ENCODE assay signal across 13 cellular contexts in genomic region chr4:182207806-182208483, GRCh38. TPM values are rescaled to one million over a fixed set of nuclear protein-coding genes. Genes with fewer than 3 reads are reported as not detected.
A peak's percentile ranks its signal among the peaks of the same experiment; 100 is the strongest.
DNase-seq lines count a peak whose midpoint lies in the region; ATAC-seq and TF ChIP-seq lines count a peak whose summit lies in the region.
"Had no signal": no experiment of that assay in that cellular context is flagged by ENCODE, and none has a peak within 500 bp of the region (broad histone marks: within the 10 kb centered on the region; RNA-seq: fewer than 3 reads in every experiment).

No MANE protein-coding gene starts in this region.

- H4K20me1 ChIP-seq in GM23338 (replicated peaks; ENCODE audit: insufficient read depth), result no peaks in the 10 kb centered on the region

- H3K9me3 Mint-ChIP-seq in GM23338, result no peaks in the 10 kb centered on the region; the same call in 2 of the 3 replicates

- H3K36me3 ChIP-seq in GM23338 (ENCODE audit: insufficient read depth) (no peaks in the 10 kb centered on the region), vagina (no peaks in the 10 kb centered on the region), aorta (ENCODE audit: control insufficient read depth in 1 of 2, insufficient read depth in 2 of 2, low read length in 1 of 2) (no peaks in the 10 kb centered on the region)
- H3K36me3 ChIP-seq: stomach had no signal

- no peaks in the 10 kb centered on the region for H3K9me2 ChIP-seq in GM23338 (ENCODE audit: insufficient read depth)

- no peaks in the 10 kb centered on the region for H3K9me3 ChIP-seq in vagina
- no peaks in the 10 kb centered on the region for H3K9me3 ChIP-seq in aorta (ENCODE audit: control insufficient read depth, low read length)
- H3K9me3 ChIP-seq: stomach had no signal

- ATAC-seq in GM23338 (no peak), HG03097 (IDR thresholded peaks at IDR 0.05; ENCODE audit: low FRiP score, unreplicated experiment) (no peak), GM21528 (IDR thresholded peaks at IDR 0.05; ENCODE audit: low FRiP score, unreplicated experiment) (no peak), aorta (ENCODE audit: low FRiP score) (no peak)

- peaks cover 64% of the 10 kb centered on the region for H3K4me1 Mint-ChIP-seq in GM23338

- H3K27me3 ChIP-seq in GM23338 (ENCODE audit: insufficient read depth) (no peaks in the 10 kb centered on the region), vagina (no peaks in the 10 kb centered on the region), aorta (ENCODE audit: control insufficient read depth in 1 of 2, insufficient read depth in 2 of 2, low read length in 1 of 2) (no peaks in the 10 kb centered on the region)
- H3K27me3 ChIP-seq: stomach had no signal

- WGBS in aorta, 2 donors, result 8% methylated on average over 3 of the region's 3 CpGs

- peak overlapping the region; percentile 34 for H3K4me2 ChIP-seq in GM23338

- no peak overlapping the region for H3K27ac Mint-ChIP-seq in GM23338

- H3K27me3 Mint-ChIP-seq in GM23338 (ENCODE audit: insufficient read depth, low read depth, poor library complexity), result peaks cover 14% of the 10 kb centered on the region

- TF ChIP-seq CTCF in GM23338 (conservative IDR thresholded peaks at IDR 0.05; ENCODE audit: low read depth in 2 of 2), result no peak
- TF ChIP-seq CTCF in fibroblast of the aortic adventitia (IDR thresholded peaks at IDR 0.05; ENCODE audit: insufficient read depth, low read length), result no peak
- no peak for TF ChIP-seq CTCF in vagina (IDR thresholded peaks at IDR 0.05)

- H2AFZ ChIP-seq in GM23338, result no peak overlapping the region

- DNase-seq in GM23338 (ENCODE audit: low spot score) (peak; percentile 41), SK-MEL-5 (ENCODE audit: low read depth, low spot score) (peak; percentile 33), fibroblast of the aortic adventitia (ENCODE audit: low read depth) (peak; percentile 84), skeletal muscle cell (ENCODE audit: low read depth) (peak; percentile 83), vagina (ENCODE audit: extremely low spot score in 2 of 2) (no peak), aorta (no peak)
- DNase-seq: activated T-cell treated with anti-CD3 and anti-CD28 coated beads, Interleukin-2, amount 50 U/mL, for 1 hour; islet precursor cell; NCI-H2107; stimulated activated CD4-positive, alpha-beta T cell treated with anti-CD3 and anti-CD28 coated beads, Interleukin-15, amount 100 ng/mL, for 24 hours; stomach had no signal

- no peaks in the 10 kb centered on the region for H3K36me3 Mint-ChIP-seq in GM23338 (ENCODE audit: low read depth)

- H3K4me1 ChIP-seq in GM23338 (ENCODE audit: insufficient read depth) (peaks cover 45% of the 10 kb centered on the region), vagina (peaks cover 10% of the 10 kb centered on the region), aorta (ENCODE audit: control insufficient read depth in 1 of 2, insufficient read depth in 2 of 2, low read length in 2 of 2) (no peaks in the 10 kb centered on the region)

- in situ Hi-C loops in SK-MEL-5 (cut with HindIII; ENCODE audit: low pct_unique_long_range_greater_than_20kb, low sequenced_read_pairs), result no loop called here

- no peak overlapping the region for H3K4me3 Mint-ChIP-seq in GM23338

- H3K27ac ChIP-seq in GM23338 (ENCODE audit: low read depth), result peak overlapping the region; percentile 18
- no peak overlapping the region for H3K27ac ChIP-seq in vagina
- H3K27ac ChIP-seq in aorta (ENCODE audit: low read depth in 1 of 2, low read length in 2 of 2), result no peak overlapping the region
- H3K27ac ChIP-seq: stomach had no signal

- H3K4me3 ChIP-seq in GM23338 (no peak overlapping the region), fibroblast of the aortic adventitia (ENCODE audit: low read depth, low read length) (no peak overlapping the region), skeletal muscle cell (ENCODE audit: low read depth, low read length) (no peak overlapping the region), vagina (no peak overlapping the region), aorta (ENCODE audit: low read length in 2 of 2) (no peak overlapping the region)
- H3K4me3 ChIP-seq: stomach had no signal

- H3F3A ChIP-seq in GM23338 (replicated peaks; ENCODE audit: low read depth), result no peaks in the 10 kb centered on the region

- no peaks in the 10 kb centered on the region for H3K79me2 ChIP-seq in GM23338 (replicated peaks; ENCODE audit: insufficient read depth)

- intact Hi-C loops in vagina (cut with DNase I), result no loop called here
- intact Hi-C loops in aorta (cut with DNase I), result no loop called here

- no peak for TF ChIP-seq POLR2A in vagina (IDR thresholded peaks at IDR 0.05)

TF ChIP-seq in GM23338, 12 proteins besides CTCF, POLR2A, EP300 and RAD21:
- TF ChIP-seq ZNF462 (CRISPR knock-in tag; IDR thresholded peaks at IDR 0.05) (no peak), NANOG (IDR thresholded peaks at IDR 0.05; ENCODE audit: borderline replicate concordance) (peak; percentile 54; the same call in 1 of the 2 replicates)

RNA-seq across cellular contexts. Expression of gene TENM3, which starts 35.3 kb away (rescaled TPM):
- 128 and 132 TPM in 2 replicates for total RNA-seq in GM23338 (2014; rRNA removed; shearing (Covaris generic))
- polyA plus RNA-seq in GM23338 (2016; fragmentation: Nextera tagmentation; extraction: Ambion mirVana) (19.1 and 22.2 TPM in 2 replicates), aorta (under 1 TPM in 1 of 2 donors, not detected in 1; 0.05 TPM)
- 38.1 and 47.7 TPM in 2 replicates for total RNA-seq in SK-MEL-5 (2014; rRNA removed; shearing (Covaris generic))
- 25.9 and 30.1 TPM in 2 replicates for polyA plus RNA-seq in SK-MEL-5 (2015; cell fraction: cytosol; rRNA removed)
- 7.9 and 9.0 TPM in 2 replicates for polyA plus RNA-seq in SK-MEL-5 (2015; cell fraction: nucleus; rRNA removed)
- total RNA-seq in fibroblast of the aortic adventitia (ENCODE audit: low replicate concordance) (6.3 and 14.0 TPM in 2 replicates), vagina (11.0 TPM), aorta (1 to 10 TPM; 1.1 to 5.5 TPM)

Comparison
In these comparisons a context has a peak if more than half of its experiments do, and no peak if none do; other contexts are left out.
1. DNase-seq: peak in GM23338 (single experiment), SK-MEL-5 (single experiment), fibroblast of the aortic adventitia (single experiment) and skeletal muscle cell (single experiment); none in vagina (0 of 2) and aorta (0 of 2).